15 cellular contexts compared by ENCODE assay signal in genomic region chr3:31291818-31292217, GRCh38.
A peak's percentile ranks its signal among the peaks of the same experiment; 100 is the strongest.
DNase-seq lines count a peak whose midpoint lies in the region; ATAC-seq, FAIRE-seq and TF ChIP-seq lines count a peak whose summit lies in the region.
"Had no signal": no experiment of that assay in that cellular context is flagged by ENCODE, and none has a peak within 500 bp of the region (broad histone marks: within the 10 kb centered on the region; RNA-seq: fewer than 3 reads in every experiment).

No MANE protein-coding gene starts in this region.

- no peak overlapping the region for H3K4me2 ChIP-seq in HepG2 (ENCODE audit: low read depth, low read length)
- H3K4me2 ChIP-seq in keratinocyte (ENCODE audit: control insufficient read depth, extremely low read depth, insufficient read depth, low read depth, low read length) = peak overlapping the region; percentile 13
- H3K4me2 ChIP-seq: BLaER1, GM23338 had no signal

- H3K9ac ChIP-seq in HepG2 (ENCODE audit: insufficient read depth, low read depth, low read length) (no peak overlapping the region), keratinocyte (ENCODE audit: control insufficient read depth, extremely low read depth, insufficient read depth, low read length) (no peak overlapping the region)
- H3K9ac ChIP-seq: BLaER1 had no signal

- TF ChIP-seq CTCF in HepG2 (CRISPR knock-in tag; IDR thresholded peaks at IDR 0.05) = no peak
- no peak for TF ChIP-seq CTCF in right lobe of liver (IDR thresholded peaks at IDR 0.05)
- TF ChIP-seq CTCF in RWPE2 (IDR thresholded peaks at IDR 0.05; ENCODE audit: poor library complexity, severe bottlenecking) = no peak
- TF ChIP-seq CTCF in keratinocyte (optimal IDR thresholded peaks at IDR 0.05 in 1 of 3, IDR thresholded peaks at IDR 0.05 in 1 of 3, conservative IDR thresholded peaks at IDR 0.05 in 1 of 3; ENCODE audit: extremely low read depth in 1 of 3, insufficient read depth in 2 of 3, low read length in 3 of 3) = no peak
- TF ChIP-seq CTCF in type B pancreatic cell (conservative IDR thresholded peaks at IDR 0.05) = no peak
- no peak for TF ChIP-seq CTCF in CD4-positive, alpha-beta T cell (IDR thresholded peaks at IDR 0.05)

- no peak for TF ChIP-seq RAD21 in HepG2 (CRISPR knock-in tag; IDR thresholded peaks at IDR 0.05)

- DNase-seq in HepG2 (ENCODE audit: low spot score) = peak; percentile 86
- DNase-seq in right lobe of liver = no peak
- DNase-seq in RWPE2 (ENCODE audit: low spot score) = no peak
- peak; percentile 25 for DNase-seq in keratinocyte (ENCODE audit: low read depth, low spot score)
- DNase-seq in type B pancreatic cell (ENCODE audit: extremely low spot score, unreplicated experiment) = no peak
- DNase-seq in CD4-positive, alpha-beta T cell = no peak
- DNase-seq in germinal center (ENCODE audit: low spot score) = no peak
- no peak for DNase-seq in hypothalamus (lab: John Stamatoyannopoulos, UW)
- DNase-seq: 8988T, AML-193, H7, IMR-90 had no signal

- no peak for FAIRE-seq in HepG2 (lab: Jason Lieb, UNC)
- peak; percentile 84 for FAIRE-seq in keratinocyte (lab: Jason Lieb, UNC)
- FAIRE-seq: GM12878 had no signal

- H3K4me3 ChIP-seq in HepG2 (replicated peaks in 1 of 3; ENCODE audit: insufficient read depth in 1 of 3, low read depth in 2 of 3, low read length in 3 of 3) (no peak overlapping the region), right lobe of liver (no peak overlapping the region), RWPE2 (ENCODE audit: severe bottlenecking) (no peak overlapping the region), keratinocyte (ENCODE audit: control insufficient read depth in 2 of 3, extremely low read depth in 1 of 3, insufficient read depth in 2 of 3, low read depth in 1 of 3, low read length in 3 of 3) (no peak overlapping the region)
- H3K4me3 ChIP-seq: BLaER1, GM12878, GM23338 had no signal

- H3K9me3 ChIP-seq in HepG2 (ENCODE audit: low read length) (no peaks in the 10 kb centered on the region), right lobe of liver (no peaks in the 10 kb centered on the region), RWPE2 (ENCODE audit: severe bottlenecking) (no peaks in the 10 kb centered on the region), keratinocyte (ENCODE audit: control insufficient read depth, low read depth, low read length) (no peaks in the 10 kb centered on the region)
- no peaks in the 10 kb centered on the region for H3K9me3 ChIP-seq in CD4-positive, alpha-beta T cell (ENCODE audit: control insufficient read depth, low read length)
- H3K9me3 ChIP-seq: BLaER1 had no signal

- no TSS peak for BruUV-seq in HepG2 (replicated peaks; lab: Mats Ljungman, UMichigan)

- dilution Hi-C loops in keratinocyte (cut with MboI; ENCODE audit: extremely low pct_ligation_motif_present, low sequenced_read_pairs) = no loop called here

- peaks cover 90% of the 10 kb centered on the region for H3K4me1 ChIP-seq in HepG2 (ENCODE audit: insufficient read depth, low read length)
- no peaks in the 10 kb centered on the region for H3K4me1 ChIP-seq in right lobe of liver
- peaks cover 38% of the 10 kb centered on the region for H3K4me1 ChIP-seq in RWPE2 (ENCODE audit: insufficient read depth, poor library complexity, severe bottlenecking)
- peaks cover 47% of the 10 kb centered on the region for H3K4me1 ChIP-seq in keratinocyte (ENCODE audit: control insufficient read depth, extremely low read depth, insufficient read depth, low read length)

- H3K4me1 Mint-ChIP-seq in type B pancreatic cell (ENCODE audit: unreplicated experiment) = peaks cover 62% of the 10 kb centered on the region
- peaks cover 24% of the 10 kb centered on the region for H3K4me1 Mint-ChIP-seq in CD4-positive, alpha-beta T cell (ENCODE audit: low read depth)

- no peaks in the 10 kb centered on the region for H3K36me3 Mint-ChIP-seq in type B pancreatic cell
- H3K36me3 Mint-ChIP-seq in CD4-positive, alpha-beta T cell (ENCODE audit: low read depth) = no peaks in the 10 kb centered on the region

- no peaks in the 10 kb centered on the region for H4K20me1 ChIP-seq in HepG2 (ENCODE audit: insufficient read depth, low read length)
- H4K20me1 ChIP-seq in keratinocyte (ENCODE audit: control insufficient read depth, extremely low read depth, insufficient read depth, low read length) = no peaks in the 10 kb centered on the region
- H4K20me1 ChIP-seq: BLaER1 had no signal

- H3K4me3 Mint-ChIP-seq in type B pancreatic cell = no peak overlapping the region
- H3K4me3 Mint-ChIP-seq in CD4-positive, alpha-beta T cell = no peak overlapping the region
- H3K4me3 Mint-ChIP-seq: GM23338 had no signal

- no peak overlapping the region for H2AFZ ChIP-seq in HepG2 (ENCODE audit: low read length)
- no peak overlapping the region for H2AFZ ChIP-seq in keratinocyte (ENCODE audit: control insufficient read depth, low read length)
- H2AFZ ChIP-seq: GM23338 had no signal

- peak overlapping the region; percentile 28 for H3K27ac ChIP-seq in HepG2 (ENCODE audit: extremely low read length, insufficient read depth, low read length)
- no peak overlapping the region for H3K27ac ChIP-seq in right lobe of liver
- no peak overlapping the region for H3K27ac ChIP-seq in RWPE2 (ENCODE audit: poor library complexity, severe bottlenecking)
- no peak overlapping the region for H3K27ac ChIP-seq in keratinocyte (ENCODE audit: control insufficient read depth, insufficient read depth, low read length)
- no peak overlapping the region for H3K27ac ChIP-seq in CD4-positive, alpha-beta T cell (ENCODE audit: low read depth, low read length)
- H3K27ac ChIP-seq: BLaER1 had no signal

- H3K27me3 ChIP-seq in HepG2 (ENCODE audit: control insufficient read depth in 1 of 2, insufficient read depth in 2 of 2, low read length in 2 of 2) (no peaks in the 10 kb centered on the region), right lobe of liver (no peaks in the 10 kb centered on the region), RWPE2 (ENCODE audit: insufficient read depth, poor library complexity, severe bottlenecking) (no peaks in the 10 kb centered on the region), keratinocyte (ENCODE audit: control insufficient read depth, extremely low read depth, insufficient read depth, low read length) (no peaks in the 10 kb centered on the region)
- H3K27me3 ChIP-seq in CD4-positive, alpha-beta T cell (ENCODE audit: control insufficient read depth, insufficient read depth, low read length) = no peaks in the 10 kb centered on the region
- H3K27me3 ChIP-seq: BLaER1 had no signal

- H3K9me3 Mint-ChIP-seq in type B pancreatic cell = peaks cover 5% of the 10 kb centered on the region
- no peaks in the 10 kb centered on the region for H3K9me3 Mint-ChIP-seq in CD4-positive, alpha-beta T cell
- H3K9me3 Mint-ChIP-seq: GM23338 had no signal

- H3K36me3 ChIP-seq in HepG2 (replicated peaks in 1 of 2; ENCODE audit: control insufficient read depth in 1 of 2, insufficient read depth in 2 of 2, low read length in 2 of 2) (no peaks in the 10 kb centered on the region), right lobe of liver (no peaks in the 10 kb centered on the region), RWPE2 (ENCODE audit: low read depth) (no peaks in the 10 kb centered on the region), keratinocyte (ENCODE audit: control insufficient read depth in 2 of 2, extremely low read depth in 1 of 2, insufficient read depth in 2 of 2, low read length in 2 of 2) (no peaks in the 10 kb centered on the region)
- H3K36me3 ChIP-seq: BLaER1 had no signal

- peak in 1 of 2 experiments; percentile 53; a peak in 1 of 4 replicates for TF ChIP-seq EP300 in HepG2 (IDR thresholded peaks at IDR 0.05; ENCODE audit: low read depth in 2 of 2, low read length in 2 of 2)
- no peak for TF ChIP-seq EP300 in HepG2 (CRISPR knock-in tag; IDR thresholded peaks at IDR 0.05; ENCODE audit: borderline replicate concordance)

- intact Hi-C loops in HepG2 (cut with micrococcal nuclease; ENCODE audit: unreplicated experiment) (no loop called here), right lobe of liver (cut with DNase I) (no loop called here)
- intact Hi-C loops in CD4-positive, alpha-beta T cell (cut with DNase I, micrococcal nuclease) = no loop called here

- no peaks in the 10 kb centered on the region for H3K27me3 Mint-ChIP-seq in type B pancreatic cell
- no peaks in the 10 kb centered on the region for H3K27me3 Mint-ChIP-seq in CD4-positive, alpha-beta T cell

- CTCF ChIA-PET in HepG2 (lab: Yijun Ruan, JAX; ENCODE audit: low intra/inter-chr PET ratio, low total read pairs) = no interaction called here
- CTCF ChIA-PET in CD4-positive, alpha-beta T cell (lab: Charles Lee) = no interaction called here

- POLR2A ChIA-PET in HepG2 (lab: Yijun Ruan, JAX) = no interaction called here
- POLR2A ChIA-PET in CD4-positive, alpha-beta T cell (lab: Charles Lee) = no interaction called here

- 31% methylated on average over 3 of the region's 3 CpGs for WGBS in HepG2 (ENCODE audit: low lambda C conversion rate)
- 73% methylated on average over 3 of the region's 3 CpGs for WGBS in right lobe of liver (ENCODE audit: insufficient coverage, low coverage, low lambda C conversion rate, missing lambda C conversion rate)

- H3K27ac Mint-ChIP-seq in type B pancreatic cell = peak overlapping the region; percentile 97
- no peak overlapping the region for H3K27ac Mint-ChIP-seq in CD4-positive, alpha-beta T cell
- H3K27ac Mint-ChIP-seq: GM23338 had no signal

- H3K9me1 ChIP-seq in keratinocyte (ENCODE audit: control insufficient read depth, extremely low read depth, insufficient read depth, low read length) = no peaks in the 10 kb centered on the region

- in situ Hi-C loops in HepG2 (cut with HindIII; ENCODE audit: extremely low pct_ligation_motif_present, low pct_unique_long_range_greater_than_20kb) = loop anchor here (5.0 kb wide), 1 partner anchor 85 kb away; no protein-coding TSS in a partner anchor

- H3K79me2 ChIP-seq in HepG2 (ENCODE audit: insufficient read depth, low read length) (no peaks in the 10 kb centered on the region), keratinocyte (ENCODE audit: control insufficient read depth, insufficient read depth, low read length) (no peaks in the 10 kb centered on the region)

- TF ChIP-seq POLR2A in HepG2 (IDR thresholded peaks at IDR 0.05; ENCODE audit: insufficient read depth in 1 of 2, low read depth in 2 of 2, low read length in 2 of 2) (no peak), right lobe of liver (IDR thresholded peaks at IDR 0.05) (no peak)

- ATAC-seq in HepG2 (no peak), right lobe of liver (no peak), RWPE2 (ENCODE audit: low read depth) (peak; percentile 35; the same call in 2 of the 3 replicates)
- no peak for ATAC-seq in CD4-positive, alpha-beta T cell (ENCODE audit: poor library complexity)
- ATAC-seq: GM12878, GM23338 had no signal

TF ChIP-seq in HepG2, 621 proteins besides CTCF, POLR2A, EP300 and RAD21 (continues in another document):
- no peak for TF ChIP-seq ZNF570 (CRISPR knock-in tag; IDR thresholded peaks at IDR 0.05; ENCODE audit: borderline replicate concordance)

Comparison
In these comparisons a context has a peak if more than half of its experiments do, and no peak if none do; other contexts are left out.
1. DNase-seq: peak in HepG2 (single experiment) and keratinocyte (single experiment); none in right lobe of liver (0 of 3), RWPE2 (single experiment), type B pancreatic cell (single experiment), CD4-positive, alpha-beta T cell (0 of 10), germinal center (single experiment) and hypothalamus (0 of 51).